Comparison of ENCODE assay signal across 22 cellular contexts in genomic region chr6:142335415-142335814, GRCh38.
"Had no signal": no experiment of that assay in that cellular context is flagged by ENCODE, and none has a peak within 500 bp of the region (broad histone marks: within the 10 kb centered on the region; RNA-seq: fewer than 3 reads in every experiment).

No MANE protein-coding gene starts in this region.

- H3K27ac Mint-ChIP-seq: T-cell had no signal

- H3K27me3 Mint-ChIP-seq: T-cell had no signal

- H3K4me2 ChIP-seq: KMS-11 had no signal

- H3K9me3 Mint-ChIP-seq: T-cell had no signal

- H3K36me3 Mint-ChIP-seq: T-cell had no signal

- ATAC-seq: T-cell had no signal

- DNase-seq: IMR-90, Kasumi-1, MM.1S, NCI-H1092 treated with DMSO at 0.1 percent for 48 hours, NCI-H1436, NCI-H187, NCI-H2029, NCI-H2081 treated with DMSO at 0.1 percent for 48 hours, NCI-H2171, NCI-H226, NCI-H446, NCI-H510A, NCI-H524 treated with DMSO at 0.1 percent for 48 hours, NCI-H69, NCI-H774, SHP77, SW 1271, T-cell had no signal

- FAIRE-seq: HTR-8/SVneo had no signal

- H3K4me3 Mint-ChIP-seq: T-cell had no signal

- H3K27ac ChIP-seq: HL-60, KMS-11, RWPE1 had no signal
